Comparison of ENCODE assay signal across 9 cellular contexts in genomic region chr17:40416671-40417070, GRCh38. TPM values are rescaled to one million over a fixed set of nuclear protein-coding genes. Genes with fewer than 3 reads are reported as not detected.
DNase-seq lines count a peak whose midpoint lies in the region; ATAC-seq and TF ChIP-seq lines count a peak whose summit lies in the region.
"Had no signal": no experiment of that assay in that cellular context is flagged by ENCODE, and none has a peak within 500 bp of the region (broad histone marks: within the 10 kb centered on the region; RNA-seq: fewer than 3 reads in every experiment).

No MANE protein-coding gene starts in this region.

- H3K4me1 ChIP-seq in HUES48 (ENCODE audit: control insufficient read depth, insufficient read depth, low read length) (peaks cover 13% of the 10 kb centered on the region), adipocyte (ENCODE audit: control insufficient read depth, insufficient read depth, low read length) (peaks cover 29% of the 10 kb centered on the region), left lung (peaks cover 3 to 49% of the 10 kb centered on the region in 2 donors), body of pancreas (peaks cover 8% of the 10 kb centered on the region)

- no peak overlapping the region for H3K27ac ChIP-seq in HUES48 (ENCODE audit: low read depth, low read length)
- H3K27ac ChIP-seq in left lung: no peak overlapping the region
- H3K27ac ChIP-seq in body of pancreas: no peak overlapping the region

- intact Hi-C loops in left lung (cut with DNase I): no loop called here
- intact Hi-C loops in body of pancreas (cut with DNase I): no loop called here

- DNase-seq in BJ (ENCODE audit: low read depth): no peak
- no peak for DNase-seq in adipocyte (ENCODE audit: low read depth)
- no peak for DNase-seq in left lung
- no peak for DNase-seq in activated gamma-delta T cell (lab: John Stamatoyannopoulos, UW)
- DNase-seq in body of pancreas: no peak
- DNase-seq: heart right ventricle had no signal

- peak overlapping the region; percentile 56 for H3K4me3 ChIP-seq in BJ (ENCODE audit: low read depth, low read length)
- H3K4me3 ChIP-seq in HUES48 (ENCODE audit: low read depth, low read length): peak overlapping the region; percentile 92
- peak overlapping the region; percentile 93 for H3K4me3 ChIP-seq in adipocyte (ENCODE audit: low read length)
- peak overlapping the region; percentile 53 to 73 for H3K4me3 ChIP-seq in left lung
- no peak overlapping the region for H3K4me3 ChIP-seq in body of pancreas

- H3K9ac ChIP-seq in HUES48 (ENCODE audit: low read depth, low read length) (0 out of 2 replicates have a peak overlapping the region, but pooled peaks have one; percentile 68), adipocyte (ENCODE audit: low read length) (peak overlapping the region; percentile 80)

- H3K9me3 ChIP-seq in HUES48 (ENCODE audit: control insufficient read depth, insufficient read depth, low read length): no peaks in the 10 kb centered on the region
- H3K9me3 ChIP-seq in adipocyte (ENCODE audit: control insufficient read depth, low read length): no peaks in the 10 kb centered on the region
- H3K9me3 ChIP-seq in left lung: no peaks in the 10 kb centered on the region
- no peaks in the 10 kb centered on the region for H3K9me3 ChIP-seq in body of pancreas
- H3K9me3 ChIP-seq: heart right ventricle had no signal

- no peak for TF ChIP-seq POLR2A in body of pancreas (IDR thresholded peaks at IDR 0.05)

- TF ChIP-seq CTCF in BJ (IDR thresholded peaks at IDR 0.05; ENCODE audit: insufficient read depth, low read depth, low read length) (no peak), left lung (IDR thresholded peaks at IDR 0.05) (no peak), body of pancreas (IDR thresholded peaks at IDR 0.05) (no peak)

- 23 to 24% methylated on average over 3 of the region's 3 CpGs for WGBS in body of pancreas, 2 donors

- H3K36me3 ChIP-seq in BJ (ENCODE audit: control insufficient read depth, insufficient read depth, low read length) (no peaks in the 10 kb centered on the region), HUES48 (ENCODE audit: control insufficient read depth, insufficient read depth, low read length) (peaks cover 47% of the 10 kb centered on the region), adipocyte (ENCODE audit: control insufficient read depth, insufficient read depth, low read length, severe bottlenecking) (no peaks in the 10 kb centered on the region), left lung (no peaks in the 10 kb centered on the region), body of pancreas (replicated peaks in 1 of 2; ENCODE audit: insufficient read depth in 1 of 2, low read depth in 2 of 2) (no peaks in the 10 kb centered on the region)

- CTCF ChIA-PET in BJ (lab: Yijun Ruan, JAX): interaction anchor here (1.0 to 4.1 kb wide), 12 partner anchors 10 to 227 kb away, joined by 3 to 32 read pairs (median 10); partner anchors contain the start of gene IGFBP4

- ATAC-seq in left lung (no peak), GM19023 (IDR thresholded peaks at IDR 0.05; ENCODE audit: unreplicated experiment) (no peak), HG03045 (IDR thresholded peaks at IDR 0.05; ENCODE audit: unreplicated experiment) (no peak), body of pancreas (no peak)

- POLR2A ChIA-PET in BJ (lab: Charles Lee): no interaction called here

- no peaks in the 10 kb centered on the region for H3K27me3 ChIP-seq in BJ (ENCODE audit: control insufficient read depth, insufficient read depth, low read length)
- no peaks in the 10 kb centered on the region for H3K27me3 ChIP-seq in HUES48 (ENCODE audit: control insufficient read depth, insufficient read depth, low read length)
- no peaks in the 10 kb centered on the region for H3K27me3 ChIP-seq in adipocyte (replicated peaks; ENCODE audit: control insufficient read depth, insufficient read depth, low read length)
- no peaks in the 10 kb centered on the region for H3K27me3 ChIP-seq in left lung
- peaks cover 0 to 6% of the 10 kb centered on the region in 2 donors for H3K27me3 ChIP-seq in body of pancreas

RNA-seq across cellular contexts. Expression of gene TOP2A, which starts 1.0 kb away (rescaled TPM):
- polyA plus RNA-seq in BJ (2011; rRNA removed): 31.8 and 69.6 TPM in 2 replicates
- 15.7 and 25.5 TPM in 2 replicates for polyA minus RNA-seq in BJ (2011; rRNA and poly(A)+ RNA removed)
- total RNA-seq in left lung: 10 to 100 TPM; 18.1 to 40.0 TPM
- total RNA-seq in body of pancreas: under 1 TPM in 1 of 2 donors, not detected in 1; 0.33 TPM

RNA-seq across cellular contexts. Expression of gene IGFBP4, which starts 26.6 kb away (rescaled TPM):
- polyA plus RNA-seq in BJ (2011; rRNA removed): 816 and 1,200 TPM in 2 replicates
- 926 and 963 TPM in 2 replicates for polyA minus RNA-seq in BJ (2011; rRNA and poly(A)+ RNA removed)
- total RNA-seq in left lung (100 to 1,000 TPM; 333 to 407 TPM), body of pancreas (100 to 1,000 TPM in 1 of 2 donors, 10 to 100 TPM in 1; 88.7 to 315 TPM)

RNA-seq across cellular contexts. Expression of gene GJD3, which starts 52.1 kb away (rescaled TPM):
- polyA plus RNA-seq in BJ (2011; rRNA removed): 0.48 and 0.56 TPM in 2 replicates
- polyA minus RNA-seq in BJ (2011; rRNA and poly(A)+ RNA removed): 0.26 and 0.28 TPM in 2 replicates
- total RNA-seq in left lung: 1 to 10 TPM; 3.0 to 3.6 TPM
- 1 to 10 TPM in 1 of 2 donors, not detected in 1; 1.3 TPM for total RNA-seq in body of pancreas

Comparison
In these comparisons a context has a peak if more than half of its experiments do, and no peak if none do; other contexts are left out.
1. H3K4me3 ChIP-seq: peak in BJ (single experiment), HUES48 (single experiment), adipocyte (single experiment) and left lung (2 of 2); none in body of pancreas (0 of 2).
2. RNA of gene TOP2A, which starts 1.0 kb away (total RNA-seq): 18.1 to 40.0 TPM in left lung; 0.33 TPM in body of pancreas; every median in the first group is over 10 times any median in the second.